Comparison of ENCODE assay signal across 11 cellular contexts in genomic region chr15:32866486-32867312, GRCh38.
DNase-seq lines count a peak whose midpoint lies in the region; ATAC-seq, FAIRE-seq and TF ChIP-seq lines count a peak whose summit lies in the region.
"Had no signal": no experiment of that assay in that cellular context is flagged by ENCODE, and none has a peak within 500 bp of the region (broad histone marks: within the 10 kb centered on the region; RNA-seq: fewer than 3 reads in every experiment).

No MANE protein-coding gene starts in this region.

- peak overlapping the region; percentile 15 for H2AFZ ChIP-seq in smooth muscle cell (ENCODE audit: low read depth)

- H3K36me3 ChIP-seq in HEK293 (ENCODE audit: control insufficient read depth in 2 of 2, insufficient read depth in 1 of 2, low read length in 2 of 2) (no peaks in the 10 kb centered on the region), smooth muscle cell (ENCODE audit: low read depth) (no peaks in the 10 kb centered on the region), H7 (replicated peaks; ENCODE audit: control insufficient read depth, insufficient read depth, low read length) (no peaks in the 10 kb centered on the region)
- H3K36me3 ChIP-seq: HAP-1, spleen had no signal

- no peaks in the 10 kb centered on the region for H4K20me1 ChIP-seq in smooth muscle cell (ENCODE audit: low read depth)

- POLR2A ChIA-PET in HEK293 (lab: Yijun Ruan, JAX) = no interaction called here

- TF ChIP-seq CTCF in HEK293 (tag by site-specific recombination; IDR thresholded peaks at IDR 0.05) (no peak), smooth muscle cell (IDR thresholded peaks at IDR 0.05; ENCODE audit: borderline replicate concordance, insufficient read depth, poor library complexity, severe bottlenecking) (no peak)

- H3K4me2 ChIP-seq in smooth muscle cell = no peak overlapping the region

- CTCF ChIA-PET in HEK293 (lab: Yijun Ruan, JAX) = no interaction called here

- no peak for ATAC-seq in GM21367 (IDR thresholded peaks at IDR 0.05; ENCODE audit: unreplicated experiment)

- H3K79me2 ChIP-seq in smooth muscle cell (ENCODE audit: low read depth) = no peaks in the 10 kb centered on the region

- no peaks in the 10 kb centered on the region for H3K9me3 ChIP-seq in HEK293 (ENCODE audit: control insufficient read depth, insufficient read depth, low read depth, low read length)
- no peaks in the 10 kb centered on the region for H3K9me3 ChIP-seq in smooth muscle cell (replicated peaks; ENCODE audit: low read depth)
- H3K9me3 ChIP-seq: HAP-1, spleen had no signal

- H3K27me3 ChIP-seq in smooth muscle cell (ENCODE audit: low read depth) (no peaks in the 10 kb centered on the region), H7 (ENCODE audit: control insufficient read depth, insufficient read depth, low read length) (no peaks in the 10 kb centered on the region)
- H3K27me3 ChIP-seq: spleen had no signal

- FAIRE-seq in RCC 7860 (lab: Jason Lieb, UNC) = peak; percentile 66

- H3K27ac ChIP-seq in HEK293 (ENCODE audit: extremely low read depth, low read depth, low read length) = no peak overlapping the region
- peak overlapping the region; percentile 72 for H3K27ac ChIP-seq in smooth muscle cell (ENCODE audit: low read depth)
- H3K27ac ChIP-seq: VCaP had no signal

- 75% methylated on average over 6 of the region's 6 CpGs for WGBS in smooth muscle cell (ENCODE audit: low lambda C conversion rate)

- no peaks in the 10 kb centered on the region for H3K4me1 ChIP-seq in HEK293 (ENCODE audit: control insufficient read depth, insufficient read depth, low read length)
- H3K4me1 ChIP-seq in smooth muscle cell (ENCODE audit: low read depth) = peaks cover 22% of the 10 kb centered on the region
- H3K4me1 ChIP-seq: HAP-1 had no signal

- no peak overlapping the region for H3K4me3 ChIP-seq in HEK293 (ENCODE audit: low read depth, low read length)
- no peak overlapping the region for H3K4me3 ChIP-seq in smooth muscle cell
- no peak overlapping the region for H3K4me3 ChIP-seq in H7 (ENCODE audit: insufficient read depth, low read depth, low read length)
- H3K4me3 ChIP-seq: HAP-1, spleen had no signal

- peaks cover 12% of the 10 kb centered on the region for H3F3A ChIP-seq in smooth muscle cell (ENCODE audit: low read depth)

- H3K9ac ChIP-seq in smooth muscle cell (ENCODE audit: low read depth) = peak overlapping the region; percentile 22

- DNase-seq in RCC 7860 (ENCODE audit: low spot score) (peak; percentile 67), glomerular visceral epithelial cell (ENCODE audit: extremely low spot score) (peak; percentile 58), smooth muscle cell (lab: John Stamatoyannopoulos, UW; ENCODE audit: unreplicated experiment) (no peak), NCI-H1105 treated with DMSO at 0.1 percent for 48 hours (lab: John Stamatoyannopoulos, UW) (no peak), H7 (no peak)
- DNase-seq: NCI-H1048, spleen had no signal

TF ChIP-seq in HEK293, 187 proteins besides CTCF, POLR2A, EP300 and RAD21:
- TF ChIP-seq ZFHX2 (tag by site-specific recombination; conservative IDR thresholded peaks at IDR 0.05) (peak; percentile 61), EGR2 (tag by site-specific recombination; IDR thresholded peaks at IDR 0.05; ENCODE audit: low read depth) (peak; percentile 62), ZNF747 (tag by site-specific recombination; IDR thresholded peaks at IDR 0.05) (no peak)
TF ChIP-seq in HEK293: peak in this region for 2.

Comparison
In these comparisons a context has a peak if more than half of its experiments do, and no peak if none do; other contexts are left out.
1. DNase-seq: peak in RCC 7860 (single experiment) and glomerular visceral epithelial cell (single experiment); none in smooth muscle cell (single experiment), NCI-H1105 treated with DMSO at 0.1 percent for 48 hours (single experiment) and H7 (single experiment).